12 cellular contexts compared by ENCODE assay signal in genomic region chr11:74571062-74571399, GRCh38.
"Had no signal": no experiment of that assay in that cellular context is flagged by ENCODE, and none has a peak within 500 bp of the region (broad histone marks: within the 10 kb centered on the region; RNA-seq: fewer than 3 reads in every experiment).

No MANE protein-coding gene starts in this region.

- H3K9me3 Mint-ChIP-seq: activated CD8-positive, alpha-beta T cell treated with anti-CD3 and anti-CD28 coated beads for 36 hours; activated naive CD4-positive, alpha-beta T cell treated with anti-CD3 and anti-CD28 coated beads, Interleukin-2, amount 10 ng/mL, durations not matched to agents 7 days and 5 days; activated naive CD8-positive, alpha-beta T cell treated with anti-CD3 and anti-CD28 coated beads for 36 hours; activated T-cell treated with anti-CD3 and anti-CD28 coated beads, Interleukin-2, amount 50 U/mL, for 72 hours; activated T-helper 2 cell treated with anti-CD3 and anti-CD28 coated beads, Interferon-gamma antibody, Interleukin-2, Interleukin-4, amounts not matched to agents 10 μg/mL and 5 μg/mL and 100 μg/mL, durations not matched to agents 14 hours and 24 hours and 36 hours; T-cell had no signal

- H3K36me3 ChIP-seq: MG63 had no signal

- H3K4me3 ChIP-seq: MG63 had no signal

- H3K27ac ChIP-seq: VCaP had no signal

- H3K4me3 Mint-ChIP-seq: activated CD8-positive, alpha-beta T cell treated with anti-CD3 and anti-CD28 coated beads for 36 hours; activated naive CD4-positive, alpha-beta T cell treated with anti-CD3 and anti-CD28 coated beads, Interleukin-2, amount 10 ng/mL, durations not matched to agents 7 days and 5 days; activated naive CD8-positive, alpha-beta T cell treated with anti-CD3 and anti-CD28 coated beads for 36 hours; activated T-cell treated with anti-CD3 and anti-CD28 coated beads, Interleukin-2, amount 50 U/mL, for 72 hours; T-cell had no signal

- H3K4me1 Mint-ChIP-seq: activated naive CD4-positive, alpha-beta T cell treated with anti-CD3 and anti-CD28 coated beads, Interleukin-2, amount 10 ng/mL, durations not matched to agents 7 days and 5 days; activated naive CD8-positive, alpha-beta T cell treated with anti-CD3 and anti-CD28 coated beads for 36 hours; T-cell had no signal

- H3K36me3 Mint-ChIP-seq: activated naive CD4-positive, alpha-beta T cell treated with anti-CD3 and anti-CD28 coated beads, Interleukin-2, amount 10 ng/mL, durations not matched to agents 7 days and 5 days; activated naive CD8-positive, alpha-beta T cell treated with anti-CD3 and anti-CD28 coated beads for 36 hours; T-cell had no signal

- H3K27ac Mint-ChIP-seq: activated CD8-positive, alpha-beta T cell treated with anti-CD3 and anti-CD28 coated beads for 36 hours; activated naive CD4-positive, alpha-beta T cell treated with anti-CD3 and anti-CD28 coated beads, Interleukin-2, amount 10 ng/mL, durations not matched to agents 7 days and 5 days; activated naive CD8-positive, alpha-beta T cell treated with anti-CD3 and anti-CD28 coated beads for 36 hours; activated T-cell treated with anti-CD3 and anti-CD28 coated beads, Interleukin-2, amount 50 U/mL, for 72 hours; activated T-helper 2 cell treated with anti-CD3 and anti-CD28 coated beads, Interferon-gamma antibody, Interleukin-2, Interleukin-4, amounts not matched to agents 10 μg/mL and 5 μg/mL and 100 μg/mL, durations not matched to agents 14 hours and 24 hours and 36 hours; T-cell had no signal

- DNase-seq: activated CD4-positive, CD25-positive, alpha-beta regulatory T cell; activated gamma-delta T cell treated with Interleukin-2 at 50 U/mL for 16 hours; NCI-H1417 treated with DMSO at 0.1 percent for 48 hours; SIG-M5 had no signal

- H3K9me3 ChIP-seq: MG63 had no signal

- ATAC-seq: T-cell had no signal

- H3K27me3 Mint-ChIP-seq: activated CD8-positive, alpha-beta T cell treated with anti-CD3 and anti-CD28 coated beads for 36 hours; activated naive CD8-positive, alpha-beta T cell treated with anti-CD3 and anti-CD28 coated beads for 36 hours had no signal
